ENCODE assay signal across 10 cellular contexts in the genomic region with DNA sequence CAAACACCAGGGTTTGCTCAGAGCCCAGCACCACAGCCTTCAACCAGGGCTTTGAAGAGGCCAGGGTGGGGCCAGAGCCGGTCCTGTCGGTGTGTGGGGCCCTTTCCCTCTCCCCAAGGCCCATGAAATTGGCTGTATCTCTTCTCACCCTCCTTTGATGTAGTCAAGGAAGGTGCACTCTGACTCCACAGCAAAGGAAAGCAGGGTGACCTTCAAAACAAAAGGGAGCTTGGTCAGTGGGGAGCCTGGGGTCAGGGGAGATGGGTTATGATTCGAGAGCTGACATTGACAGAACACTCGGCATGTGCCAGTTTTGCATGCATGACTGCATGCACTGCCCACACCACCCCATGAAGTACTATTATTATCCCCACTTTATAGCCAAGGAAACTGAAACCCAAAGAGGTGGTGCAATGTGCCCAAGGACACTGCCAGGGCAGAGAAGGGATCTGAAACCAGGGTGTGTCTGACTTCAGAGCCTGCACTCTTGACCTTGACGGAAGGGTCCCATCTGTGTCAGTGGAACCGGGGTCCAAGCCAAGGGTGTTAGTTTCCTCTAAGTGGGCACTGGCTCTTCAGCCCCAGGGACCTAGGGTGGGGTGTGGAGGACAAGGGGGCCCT. TPM values are rescaled to one million over a fixed set of nuclear protein-coding genes. Genes with fewer than 3 reads are reported as not detected.
A peak's percentile ranks its signal among the peaks of the same experiment; 100 is the strongest.
DNase-seq lines count a peak whose midpoint lies in the region; ATAC-seq, FAIRE-seq and TF ChIP-seq lines count a peak whose summit lies in the region.
"Had no signal": no experiment of that assay in that cellular context is flagged by ENCODE, and none has a peak within 500 bp of the region (broad histone marks: within the 10 kb centered on the region; RNA-seq: fewer than 3 reads in every experiment).

No MANE protein-coding gene starts in this region.

- POLR2A ChIA-PET in RWPE1 (lab: Yijun Ruan, JAX; ENCODE audit: low non-redundant PET), result interaction anchor here (0.6 kb wide), 1 partner anchor 21 kb away, joined by 4 read pairs; no protein-coding TSS in a partner anchor

- TF ChIP-seq CTCF in pancreas (IDR thresholded peaks at IDR 0.05) (no peak), RWPE1 (conservative IDR thresholded peaks at IDR 0.05; ENCODE audit: low read depth) (no peak)

- H3K36me3 Mint-ChIP-seq in T-helper 17 cell (ENCODE audit: low read depth), result peaks cover 4% of the 10 kb centered on the region

- CTCF ChIA-PET in RWPE1 (lab: Yijun Ruan, JAX), result interaction anchor here (0.8 to 1.6 kb wide), 3 partner anchors 9 to 29 kb away, joined by 3 to 8 read pairs (median 5); no protein-coding TSS in a partner anchor

- peak; percentile 50 for ATAC-seq in GM19025 (IDR thresholded peaks at IDR 0.05; ENCODE audit: low read depth, unreplicated experiment)
- ATAC-seq in HG03097 (IDR thresholded peaks at IDR 0.05; ENCODE audit: low FRiP score, unreplicated experiment), result peak; percentile 37
- no peak for ATAC-seq in T-helper 17 cell
- ATAC-seq in pancreas, result peak in 3 of 4 donors; percentile 18 to 46 (median 36)

- no peaks in the 10 kb centered on the region for H3K36me3 ChIP-seq in pancreas

- H3K27me3 Mint-ChIP-seq in T-helper 17 cell, result no peaks in the 10 kb centered on the region
- H3K27me3 Mint-ChIP-seq: activated naive CD8-positive, alpha-beta T cell had no signal

- DNase-seq in T-helper 17 cell, result no peak
- DNase-seq in pancreas, result no peak
- no peak for DNase-seq in SK-N-DZ (ENCODE audit: low spot score)
- no peak for DNase-seq in RWPE1 (ENCODE audit: low spot score)
- DNase-seq in effector CD8-positive, alpha-beta T cell (lab: John Stamatoyannopoulos, UW), result no peak
- DNase-seq: SHP77 treated with DMSO at 0.1 percent for 48 hours had no signal

- H3K27me3 ChIP-seq in pancreas, result no peaks in the 10 kb centered on the region

- no peak overlapping the region for H3K4me3 ChIP-seq in pancreas

- H3K27ac Mint-ChIP-seq in T-helper 17 cell, result peak overlapping the region; percentile 100

- WGBS in pancreas, 2 donors, result 83 to 84% methylated on average over 6 of the region's 6 CpGs

- H3K4me1 Mint-ChIP-seq in T-helper 17 cell, result peaks cover 45% of the 10 kb centered on the region

- no peak overlapping the region for H3K4me3 Mint-ChIP-seq in T-helper 17 cell
- H3K4me3 Mint-ChIP-seq: activated naive CD8-positive, alpha-beta T cell had no signal

- H3K27ac ChIP-seq in pancreas (no peak overlapping the region), RWPE1 (no peak overlapping the region)

- H3K9me3 ChIP-seq in T-helper 17 cell (ENCODE audit: control insufficient read depth, low read length, poor library complexity, severe bottlenecking) (no peaks in the 10 kb centered on the region), pancreas (no peaks in the 10 kb centered on the region)

- no peaks in the 10 kb centered on the region for H3K4me1 ChIP-seq in pancreas

- intact Hi-C loops in pancreas (cut with DNase I), result no loop called here

- FAIRE-seq in pancreas (lab: Jason Lieb, UNC), result no peak

RNA-seq across cellular contexts. Expression of a gene that starts 55.4 kb away (rescaled TPM):
- total RNA-seq in T-helper 17 cell, result under 1 TPM; 0.21 to 0.77 TPM
- under 1 TPM in 5 of 6 donors, not detected in 1; 0.04 to 0.09 (median 0.09) TPM for total RNA-seq in pancreas
- under 1 TPM; 0.04 to 0.14 TPM for polyA plus RNA-seq in pancreas
- not detected in 2 replicates for polyA plus RNA-seq in SK-N-DZ (2014; cell fraction: cytosol; rRNA removed)
- polyA plus RNA-seq in SK-N-DZ (2014; cell fraction: nucleus; rRNA removed), result not detected in 2 replicates
- total RNA-seq: fibroblast of villous mesenchyme had no signal
